Comparison of ENCODE assay signal across 27 cellular contexts in the genomic region with DNA sequence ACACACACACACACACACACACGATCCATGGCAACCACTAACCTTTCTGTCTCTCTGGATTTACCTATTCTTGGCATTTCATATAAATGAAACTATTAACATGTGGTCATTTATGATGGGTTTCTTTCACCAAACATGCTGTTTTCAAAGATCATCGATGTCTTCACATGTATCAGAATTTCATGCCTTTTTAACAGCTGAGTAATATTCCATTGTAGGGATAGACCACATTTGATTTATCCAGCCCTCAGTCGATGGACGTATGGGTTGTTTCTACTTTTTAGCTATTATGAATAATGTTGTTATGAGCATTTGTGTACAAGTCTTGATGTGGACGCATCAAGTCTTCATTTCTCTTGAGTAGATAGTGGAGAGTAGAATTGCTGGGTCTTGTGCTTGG.
"Had no signal": no experiment of that assay in that cellular context is flagged by ENCODE, and none has a peak within 500 bp of the region (broad histone marks: within the 10 kb centered on the region; RNA-seq: fewer than 3 reads in every experiment).

No MANE protein-coding gene starts in this region.

- H3K4me1 ChIP-seq: pancreas, psoas muscle, right lobe of liver, sigmoid colon, stomach, suprapubic skin, testis, tibial artery, transverse colon, upper lobe of right lung, uterus had no signal

- DNase-seq: naive thymus-derived CD4-positive, alpha-beta T cell; natural killer cell; nucleus accumbens; pancreas; right cardiac atrium; right lobe of liver; sigmoid colon; small intestine; stimulated activated CD4-positive, alpha-beta T cell treated with anti-CD3 and anti-CD28 coated beads, Interleukin-15, amount 100 ng/mL, for 24 hours; stimulated activated CD4-positive, alpha-beta T cell treated with anti-CD3 and anti-CD28 coated beads, Interleukin-2, amount 100 ng/mL, for 24 hours; stimulated activated CD4-positive, alpha-beta T cell treated with anti-CD3 and anti-CD28 coated beads, Interleukin-2, amount 100 ng/mL, for 48 hours; stimulated activated CD4-positive, alpha-beta T cell treated with anti-CD3 and anti-CD28 coated beads, Interleukin-4, amount 100 ng/mL, for 24 hours; stimulated activated naive B cell treated with anti-CD40 and anti-IgM and Interleukin-4, amounts not matched to agents 10 μg/mL and 1 μg/mL and 100 μg/mL, for 72 hours; stimulated activated naive CD4-positive, alpha-beta T cell treated with Interleukin-2 at 50 U/mL for 16 hours; stomach; testis; tibial artery; transverse colon; upper lobe of right lung; uterus had no signal

- H3K27me3 ChIP-seq: pancreas, right lobe of liver, testis had no signal

- ATAC-seq: naive thymus-derived CD4-positive, alpha-beta T cell; natural killer cell; right cardiac atrium; right lobe of liver; stimulated activated effector memory CD8-positive, alpha-beta T cell treated with anti-CD3 and anti-CD28 coated beads, Interleukin-12 subunit alpha, Interleukin-12 subunit beta, amount 100 ng/mL, for 72 hours; stimulated activated naive B cell treated with anti-CD40 and anti-IgM and Interleukin-4, amounts not matched to agents 10 μg/mL and 1 μg/mL and 100 μg/mL, for 72 hours; upper lobe of right lung had no signal

- FAIRE-seq: pancreas, small intestine had no signal

- H3K4me1 Mint-ChIP-seq: nephron; stimulated activated effector memory CD8-positive, alpha-beta T cell treated with anti-CD3 and anti-CD28 coated beads, Interleukin-12 subunit alpha, Interleukin-12 subunit beta, amount 100 ng/mL, for 72 hours; stimulated activated naive B cell treated with anti-CD40 and anti-IgM and Interleukin-4, amounts not matched to agents 10 μg/mL and 1 μg/mL and 100 μg/mL, for 72 hours had no signal

- H3K9me3 Mint-ChIP-seq: stimulated activated effector memory CD8-positive, alpha-beta T cell treated with anti-CD3 and anti-CD28 coated beads, Interleukin-12 subunit alpha, Interleukin-12 subunit beta, amount 100 ng/mL, for 72 hours; type B pancreatic cell had no signal

- H3K27ac Mint-ChIP-seq: naive thymus-derived CD4-positive, alpha-beta T cell; natural killer cell; nephron; stimulated activated effector memory CD8-positive, alpha-beta T cell treated with anti-CD3 and anti-CD28 coated beads, Interleukin-12 subunit alpha, Interleukin-12 subunit beta, amount 100 ng/mL, for 72 hours; stimulated activated naive B cell treated with anti-CD40 and anti-IgM and Interleukin-4, amounts not matched to agents 10 μg/mL and 1 μg/mL and 100 μg/mL, for 72 hours; stimulated activated naive CD8-positive, alpha-beta T cell treated with anti-CD3 and anti-CD28 coated beads, Interleukin-15, Interleukin-2, amounts not matched to agents 100 ng/mL and 50 ng/mL, for 24 hours; type B pancreatic cell had no signal

- H3K4me3 Mint-ChIP-seq: naive thymus-derived CD4-positive, alpha-beta T cell; natural killer cell; nephron; stimulated activated effector memory CD8-positive, alpha-beta T cell treated with anti-CD3 and anti-CD28 coated beads, Interleukin-12 subunit alpha, Interleukin-12 subunit beta, amount 100 ng/mL, for 72 hours; stimulated activated naive B cell treated with anti-CD40 and anti-IgM and Interleukin-4, amounts not matched to agents 10 μg/mL and 1 μg/mL and 100 μg/mL, for 72 hours; stimulated activated naive CD8-positive, alpha-beta T cell treated with anti-CD3 and anti-CD28 coated beads, Interleukin-15, Interleukin-2, amounts not matched to agents 100 ng/mL and 50 ng/mL, for 24 hours; type B pancreatic cell had no signal

- H3K27ac ChIP-seq: neutrophil, pancreas, psoas muscle, right lobe of liver, sigmoid colon, stomach, suprapubic skin, testis, tibial artery, transverse colon, upper lobe of right lung, uterus had no signal

- H3K36me3 Mint-ChIP-seq: natural killer cell; stimulated activated naive B cell treated with anti-CD40 and anti-IgM and Interleukin-4, amounts not matched to agents 10 μg/mL and 1 μg/mL and 100 μg/mL, for 72 hours; type B pancreatic cell had no signal

- H3K4me3 ChIP-seq: pancreas, psoas muscle, right lobe of liver, sigmoid colon, stomach, suprapubic skin, testis, tibial artery, transverse colon, upper lobe of right lung, uterus had no signal

- H3K36me3 ChIP-seq: neutrophil, pancreas, right lobe of liver, sigmoid colon, stomach, suprapubic skin, tibial artery, transverse colon, upper lobe of right lung, uterus had no signal

- H3K9me3 ChIP-seq: neutrophil, pancreas, psoas muscle, right lobe of liver, sigmoid colon, stomach, suprapubic skin, testis, tibial artery, transverse colon, upper lobe of right lung, uterus had no signal
